In genomic region chr2:191303349-191304005, GRCh38 we compare ENCODE assay signal across 16 cellular contexts. TPM values are rescaled to one million over a fixed set of nuclear protein-coding genes. Genes with fewer than 3 reads are reported as not detected.
DNase-seq lines count a peak whose midpoint lies in the region; ATAC-seq and TF ChIP-seq lines count a peak whose summit lies in the region.
"Had no signal": no experiment of that assay in that cellular context is flagged by ENCODE, and none has a peak within 500 bp of the region (broad histone marks: within the 10 kb centered on the region; RNA-seq: fewer than 3 reads in every experiment).

No MANE protein-coding gene starts in this region.

- H3K4me3 Mint-ChIP-seq in progenitor cell of endocrine pancreas (ENCODE audit: low read depth) = peak overlapping the region; percentile 29
- H3K4me3 Mint-ChIP-seq: activated CD8-positive, alpha-beta T cell treated with anti-CD3 and anti-CD28 coated beads for 36 hours had no signal

- DNase-seq in NCI-H1092 treated with DMSO at 0.1 percent for 48 hours (lab: John Stamatoyannopoulos, UW) (peak; percentile 55), NCI-H1092 (lab: John Stamatoyannopoulos, UW) (no peak), NCI-H524 treated with DMSO at 0.1 percent for 48 hours (lab: John Stamatoyannopoulos, UW) (peak; percentile 66), fibroblast of villous mesenchyme (ENCODE audit: low read depth) (peak; percentile 90), progenitor cell of endocrine pancreas (ENCODE audit: low spot score, unreplicated experiment) (no peak), epidermal melanocyte (ENCODE audit: insufficient read length, low spot score) (no peak), germinal center (ENCODE audit: low spot score) (no peak)
- DNase-seq: 8988T; activated CD8-positive, alpha-beta T cell treated with anti-CD3 and anti-CD28 coated beads for 36 hours; activated effector memory CD4-positive, alpha-beta T cell treated with anti-CD3 and anti-CD28 coated beads, Interleukin-2, amount 50 U/mL, for 16 hours; effector CD8-positive, alpha-beta T cell; GM23248; left cardiac atrium; NCI-H526 treated with DMSO at 0.1 percent for 48 hours; small intestine had no signal

- H3K27me3 Mint-ChIP-seq in progenitor cell of endocrine pancreas = no peaks in the 10 kb centered on the region

- no peak for ATAC-seq in esophagus mucosa
- ATAC-seq: activated CD8-positive, alpha-beta T cell treated with anti-CD3 and anti-CD28 coated beads for 36 hours; left cardiac atrium had no signal

- no peak overlapping the region for H3K4me3 ChIP-seq in fibroblast of villous mesenchyme (ENCODE audit: low read depth, low read length)
- H3K4me3 ChIP-seq: GM23248 had no signal

- H3K9me3 Mint-ChIP-seq in progenitor cell of endocrine pancreas (ENCODE audit: low read depth) = no peaks in the 10 kb centered on the region
- H3K9me3 Mint-ChIP-seq: activated CD8-positive, alpha-beta T cell treated with anti-CD3 and anti-CD28 coated beads for 36 hours had no signal

- TF ChIP-seq CTCF in fibroblast of villous mesenchyme (IDR thresholded peaks at IDR 0.05; ENCODE audit: insufficient read depth, low read depth, low read length) (no peak), progenitor cell of endocrine pancreas (IDR thresholded peaks at IDR 0.05; ENCODE audit: unreplicated experiment) (no peak)

- H3K4me1 Mint-ChIP-seq in progenitor cell of endocrine pancreas (ENCODE audit: low read depth) = peaks cover 24% of the 10 kb centered on the region

- H3K27ac Mint-ChIP-seq in progenitor cell of endocrine pancreas = peak overlapping the region; percentile 43
- H3K27ac Mint-ChIP-seq: activated CD8-positive, alpha-beta T cell treated with anti-CD3 and anti-CD28 coated beads for 36 hours had no signal

- peaks cover 28% of the 10 kb centered on the region for H3K36me3 Mint-ChIP-seq in progenitor cell of endocrine pancreas (ENCODE audit: insufficient read depth)

RNA-seq across cellular contexts. Expression of gene MYO1B, which starts 58.3 kb away (rescaled TPM):
- total RNA-seq in fibroblast of villous mesenchyme (137 and 177 TPM in 2 replicates), progenitor cell of endocrine pancreas (157 and 158 TPM in 2 replicates), esophagus mucosa (65.2 TPM)

Comparison
In these comparisons a context has a peak if more than half of its experiments do, and no peak if none do; other contexts are left out.
1. DNase-seq: peak in NCI-H1092 treated with DMSO at 0.1 percent for 48 hours (single experiment), NCI-H524 treated with DMSO at 0.1 percent for 48 hours (single experiment) and fibroblast of villous mesenchyme (single experiment); none in NCI-H1092 (single experiment), progenitor cell of endocrine pancreas (single experiment), epidermal melanocyte (single experiment) and germinal center (single experiment).